1 cellular context compared by ENCODE assay signal in genomic region chr6:109441069-109441816, GRCh38.
A peak's percentile ranks its signal among the peaks of the same experiment; 100 is the strongest.
TF ChIP-seq lines count a peak whose summit lies in the region.

No MANE protein-coding gene starts in this region.

TF ChIP-seq in K562, 482 proteins besides CTCF, POLR2A, EP300 and RAD21 (continued from another document and continues in another):
- TF ChIP-seq E4F1 (CRISPR knock-in tag; IDR thresholded peaks at IDR 0.05; ENCODE audit: borderline replicate concordance) (no peak), MYC (IDR thresholded peaks at IDR 0.05; ENCODE audit: low read depth, low read length) (no peak), MYC (CRISPR knock-in tag; IDR thresholded peaks at IDR 0.05; ENCODE audit: borderline replicate concordance, low read depth) (peak; percentile 45; the same call in 1 of the 2 replicates), MYBL2 (IDR thresholded peaks at IDR 0.05; ENCODE audit: low read depth) (no peak), MYBL2 (CRISPR knock-in tag; IDR thresholded peaks at IDR 0.05; ENCODE audit: borderline replicate concordance) (no peak), RUNX1 (IDR thresholded peaks at IDR 0.05; ENCODE audit: low read depth) (no peak), NCOA6 (IDR thresholded peaks at IDR 0.05) (no peak), BCLAF1 (IDR thresholded peaks at IDR 0.05; ENCODE audit: borderline replicate concordance in 1 of 2, control insufficient read depth in 1 of 2, low read depth in 2 of 2, low read length in 1 of 2) (no peak), PURB (CRISPR knock-in tag; IDR thresholded peaks at IDR 0.05; ENCODE audit: low read depth) (no peak), MAX (CRISPR knock-in tag; IDR thresholded peaks at IDR 0.05) (0 out of 2 replicates have a peak, but pooled peaks have one; percentile 46), RB1 (IDR thresholded peaks at IDR 0.05; ENCODE audit: low read depth) (no peak), GABPB2 (CRISPR knock-in tag; conservative IDR thresholded peaks at IDR 0.05) (no peak), ZSCAN29 (IDR thresholded peaks at IDR 0.05) (no peak), ZNF224 (CRISPR knock-in tag; IDR thresholded peaks at IDR 0.05) (no peak), POLR2B (IDR thresholded peaks at IDR 0.05; ENCODE audit: low read depth, partially characterized antibody) (no peak), ZBTB33 (CRISPR knock-in tag; IDR thresholded peaks at IDR 0.05) (0 out of 2 replicates have a peak, but pooled peaks have one; percentile 29), KLF10 (CRISPR knock-in tag; IDR thresholded peaks at IDR 0.05) (no peak), MLLT1 (IDR thresholded peaks at IDR 0.05) (peak in 1 of 2 experiments; percentile 38; a peak in 1 of 4 replicates), ZFP91 (CRISPR knock-in tag; IDR thresholded peaks at IDR 0.05) (peak; percentile 17; the same call in 1 of the 2 replicates), MTA3 (IDR thresholded peaks at IDR 0.05; ENCODE audit: borderline replicate concordance) (no peak), MBD1 (CRISPR knock-in tag; IDR thresholded peaks at IDR 0.05) (no peak), ESRRA (IDR thresholded peaks at IDR 0.05; ENCODE audit: borderline replicate concordance, low read depth) (no peak), MIER1 (IDR thresholded peaks at IDR 0.05; ENCODE audit: low read depth) (peak; percentile 56; the same call in 1 of the 2 replicates), ZNF589 (CRISPR knock-in tag; IDR thresholded peaks at IDR 0.05; ENCODE audit: low read depth) (no peak), PYGO2 (tag; IDR thresholded peaks at IDR 0.05) (no peak), CEBPB (tag; IDR thresholded peaks at IDR 0.05) (no peak), MGA (IDR thresholded peaks at IDR 0.05) (no peak; the same call in none of the 2 replicates), CBX8 (IDR thresholded peaks at IDR 0.05; ENCODE audit: borderline replicate concordance, extremely low read depth, low read depth, low read length, poor library complexity, severe bottlenecking) (no peak)
